24 cellular contexts compared by ENCODE assay signal in genomic region chr12:21691515-21691914, GRCh38.
"Had no signal": no experiment of that assay in that cellular context is flagged by ENCODE, and none has a peak within 500 bp of the region (broad histone marks: within the 10 kb centered on the region; RNA-seq: fewer than 3 reads in every experiment).

No MANE protein-coding gene starts in this region.

- H3K4me1 ChIP-seq: SJSA1 had no signal

- H3K27ac Mint-ChIP-seq: activated T-helper 2 cell treated with anti-CD3 and anti-CD28 coated beads, Interferon-gamma antibody, Interleukin-2, Interleukin-4, amounts not matched to agents 10 μg/mL and 5 μg/mL and 100 μg/mL, durations not matched to agents 14 hours and 24 hours and 36 hours; WTC11 had no signal

- H3K4me3 ChIP-seq: cardiac muscle cell, MG63, SJSA1 had no signal

- H3K27me3 Mint-ChIP-seq: activated CD4-positive, alpha-beta T cell treated with anti-CD3 and anti-CD28 coated beads, Interleukin-2, amount 10 ng/mL, durations not matched to agents 7 days and 5 days; activated CD8-positive, alpha-beta T cell treated with anti-CD3 and anti-CD28 coated beads for 36 hours had no signal

- H3K36me3 ChIP-seq: brain microvascular endothelial cell, cardiac muscle cell, MG63, SJSA1 had no signal

- ATAC-seq: activated CD8-positive, alpha-beta T cell treated with anti-CD3 and anti-CD28 coated beads for 36 hours; SK-N-SH treated with all-trans-retinoic acid at 6 μM for 48 hours; WTC11 had no signal

- FAIRE-seq: colon, RCC 7860 had no signal

- DNase-seq: activated CD4-positive, alpha-beta T cell treated with anti-CD3 and anti-CD28 coated beads, Interleukin-2, amount 10 ng/mL, durations not matched to agents 7 days and 5 days; activated CD8-positive, alpha-beta memory T cell treated with anti-CD3 and anti-CD28 coated beads, Interleukin-2, amount 50 U/mL, for 4 hours; activated CD8-positive, alpha-beta T cell treated with anti-CD3 and anti-CD28 coated beads for 36 hours; brain microvascular endothelial cell; cerebellar nuclear complex; MG63; MV-4-11; NCI-H1105 treated with DMSO at 0.1 percent for 48 hours; NCI-H1436 treated with DMSO at 0.1 percent for 48 hours; NCI-H187; NCI-H2081; NCI-H446; NCI-H524; SHP77; SW 1271; T-helper 9 cell had no signal

- H3K9me3 ChIP-seq: MG63, SJSA1 had no signal

- H3K27ac ChIP-seq: brain microvascular endothelial cell, cardiac muscle cell, SJSA1 had no signal

- H3K27me3 ChIP-seq: brain microvascular endothelial cell, cardiac muscle cell, MG63, SJSA1 had no signal

- H3K4me3 Mint-ChIP-seq: activated CD4-positive, alpha-beta T cell treated with anti-CD3 and anti-CD28 coated beads, Interleukin-2, amount 10 ng/mL, durations not matched to agents 7 days and 5 days; activated CD8-positive, alpha-beta T cell treated with anti-CD3 and anti-CD28 coated beads for 36 hours; T-helper 1 cell treated with Interleukin-12 subunit alpha and Interleukin-12 subunit beta and Interleukin-4 antibody, amounts not matched to agents 30 μg/mL and 1 μg/mL, for 36 hours; WTC11 had no signal
